In the genomic region with DNA sequence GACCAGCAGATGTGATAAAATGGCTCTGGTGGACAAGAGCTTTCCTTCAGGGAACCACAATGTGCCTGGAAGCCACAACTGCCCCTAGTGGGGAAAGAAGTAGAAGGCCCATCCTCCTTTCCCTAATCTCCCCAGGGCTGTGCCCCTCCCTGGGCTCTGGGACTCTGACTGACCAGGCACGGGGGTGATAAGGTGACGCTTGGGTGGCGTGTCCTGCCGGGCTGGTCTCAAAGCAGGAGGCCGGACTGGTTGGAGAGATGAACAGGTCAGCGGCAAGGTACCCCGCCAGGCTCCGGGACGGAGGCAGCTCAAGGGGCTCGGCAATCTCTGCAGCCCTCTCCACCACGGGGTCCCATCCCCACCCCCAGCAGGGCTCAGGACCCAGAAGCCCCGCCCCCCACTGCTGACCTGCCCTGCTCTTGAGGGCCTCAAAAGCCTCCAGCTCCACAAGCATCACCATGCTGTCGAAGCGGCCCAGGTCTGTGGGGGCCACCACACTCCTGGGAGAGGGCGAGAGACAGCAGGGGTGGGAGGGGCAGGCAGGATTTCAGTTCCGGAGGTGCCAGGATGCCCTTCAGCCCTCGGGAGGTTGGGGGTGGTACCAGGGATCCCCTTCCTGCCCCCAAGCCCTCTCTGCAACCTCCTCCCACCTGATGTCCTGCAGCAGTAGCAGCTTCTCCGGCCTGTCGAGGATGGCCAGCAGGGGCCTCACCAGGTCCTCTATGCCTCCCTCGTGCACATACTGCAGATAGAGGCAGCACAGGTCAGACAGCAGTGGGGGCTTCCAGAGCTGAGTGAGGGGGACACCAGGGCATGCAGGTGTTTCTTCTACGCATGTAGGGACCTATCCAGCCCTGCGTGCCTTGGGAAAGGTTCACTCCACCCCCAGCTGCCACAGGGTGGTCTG, we compare ENCODE assay signal across 5 cellular contexts. TPM values are rescaled to one million over a fixed set of nuclear protein-coding genes. Genes with fewer than 3 reads are reported as not detected.
A peak's percentile ranks its signal among the peaks of the same experiment; 100 is the strongest.
DNase-seq lines count a peak whose midpoint lies in the region; ATAC-seq lines count a peak whose summit lies in the region.
"Had no signal": no experiment of that assay in that cellular context is flagged by ENCODE, and none has a peak within 500 bp of the region (broad histone marks: within the 10 kb centered on the region; RNA-seq: fewer than 3 reads in every experiment).

No MANE protein-coding gene starts in this region.

- DNase-seq in ACHN (peak; percentile 60), astrocyte of the hippocampus (ENCODE audit: low read depth, low spot score) (peak; percentile 37), left lobe of liver (ENCODE audit: low spot score) (no peak)
- DNase-seq: T-helper 1 cell had no signal

- in situ Hi-C loops in ACHN (cut with HindIII; ENCODE audit: low pct_ligation_motif_present, low pct_unique_long_range_greater_than_20kb, low sequenced_read_pairs): no loop called here

- ATAC-seq in left lobe of liver (no peak), GM21717 (IDR thresholded peaks at IDR 0.05; ENCODE audit: unreplicated experiment) (no peak)

RNA-seq across cellular contexts. Expression of a gene that starts 12.2 kb away (rescaled TPM):
- total RNA-seq in left lobe of liver: 11.1 TPM

RNA-seq across cellular contexts. Expression of a gene that starts 19.2 kb away (rescaled TPM):
- 0.13 TPM for total RNA-seq in left lobe of liver

RNA-seq across cellular contexts. Expression of a gene that starts 19.3 kb away (rescaled TPM):
- 5.2 TPM for total RNA-seq in left lobe of liver

RNA-seq across cellular contexts. Expression of a gene that starts 24.4 kb away (rescaled TPM):
- 3.2 TPM for total RNA-seq in left lobe of liver

RNA-seq across cellular contexts. Expression of a gene that starts 24.5 kb away (rescaled TPM):
- total RNA-seq in left lobe of liver: 43.6 TPM
